Comparison of ENCODE assay signal across 10 cellular contexts in the genomic region with DNA sequence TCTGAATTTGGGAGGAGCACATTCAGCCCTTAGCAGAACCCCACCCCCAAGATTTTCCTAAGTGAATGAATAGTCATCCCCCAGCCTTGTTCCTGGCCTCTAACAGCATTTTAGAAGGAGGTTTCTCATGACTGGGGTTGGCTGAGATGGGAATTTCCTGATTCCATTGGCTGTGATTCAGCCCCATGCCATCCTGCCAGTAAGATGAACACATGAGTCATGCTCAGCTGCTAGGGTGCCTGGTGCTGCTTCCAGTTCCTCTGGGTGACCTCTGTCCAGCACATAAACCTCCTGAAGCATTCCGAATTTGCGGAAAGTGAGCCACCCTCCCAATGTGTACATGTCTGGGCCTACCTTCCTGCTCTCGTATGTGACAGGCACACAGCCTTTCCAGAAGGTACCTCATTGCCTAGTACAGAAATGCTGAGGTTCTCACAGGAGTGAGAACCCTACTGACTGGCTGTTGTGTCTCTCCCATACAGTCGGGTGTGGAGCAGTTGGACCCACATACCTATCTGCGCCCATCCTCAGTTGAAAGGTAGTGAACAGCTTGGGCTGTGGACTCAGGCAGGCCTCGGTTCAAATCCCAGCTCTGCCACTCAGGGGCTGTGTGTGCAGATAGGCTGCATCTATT.
DNase-seq lines count a peak whose midpoint lies in the region; ATAC-seq and TF ChIP-seq lines count a peak whose summit lies in the region.
"Had no signal": no experiment of that assay in that cellular context is flagged by ENCODE, and none has a peak within 500 bp of the region (broad histone marks: within the 10 kb centered on the region; RNA-seq: fewer than 3 reads in every experiment).

No MANE protein-coding gene starts in this region.

- peak; percentile 11 for DNase-seq in DMS 273 (lab: John Stamatoyannopoulos, UW; ENCODE audit: unreplicated experiment)
- DNase-seq in DMS 273 treated with DMSO at 0.1 percent for 48 hours (lab: John Stamatoyannopoulos, UW), result no peak
- DNase-seq in astrocyte of the hippocampus (ENCODE audit: low read depth, low spot score), result peak; percentile 98
- peak in 1 of 3 donors; percentile 30 for DNase-seq in right cardiac atrium
- peak; percentile 97 for DNase-seq in superior temporal gyrus (ENCODE audit: extremely low spot score)
- DNase-seq in AML-193 (lab: John Stamatoyannopoulos, UW), result no peak
- no peak for DNase-seq in NCI-H345 (lab: John Stamatoyannopoulos, UW)
- no peak for DNase-seq in transverse colon

- H3K36me3 ChIP-seq in transverse colon, result no peaks in the 10 kb centered on the region

- no peak for TF ChIP-seq POLR2A in transverse colon (IDR thresholded peaks at IDR 0.05)

- H3K9me3 ChIP-seq in right cardiac atrium (ENCODE audit: control insufficient read depth, low read length) (no peaks in the 10 kb centered on the region), transverse colon (no peaks in the 10 kb centered on the region)

- no peak for TF ChIP-seq CTCF in transverse colon (IDR thresholded peaks at IDR 0.05)

- H3K4me3 ChIP-seq in right cardiac atrium (ENCODE audit: low read length) (no peak overlapping the region), transverse colon (no peak overlapping the region)
- H3K4me3 ChIP-seq: SK-N-MC had no signal

- H3K27ac ChIP-seq in right cardiac atrium (ENCODE audit: low read length) (peak overlapping the region; percentile 15), transverse colon (no peak overlapping the region)
- H3K27ac ChIP-seq: 22Rv1, SK-N-MC had no signal

- no peaks in the 10 kb centered on the region for H3K27me3 ChIP-seq in right cardiac atrium (ENCODE audit: control insufficient read depth, insufficient read depth)
- H3K27me3 ChIP-seq in transverse colon, result no peaks in the 10 kb centered on the region

- in situ Hi-C loops in transverse colon (cut with MboI; ENCODE audit: low pct_ligation_motif_present in 1 of 4, low pct_unique_long_range_greater_than_20kb in 1 of 4, low sequenced_read_pairs in 3 of 4), result no loop called here

- no peak for TF ChIP-seq EP300 in transverse colon (IDR thresholded peaks at IDR 0.05; ENCODE audit: low read depth)

- H3K4me1 ChIP-seq in right cardiac atrium (ENCODE audit: control insufficient read depth, insufficient read depth, low read length), result peaks cover 2% of the 10 kb centered on the region
- no peaks in the 10 kb centered on the region for H3K4me1 ChIP-seq in transverse colon

- intact Hi-C loops in right cardiac atrium (cut with DNase I), result no loop called here
- intact Hi-C loops in transverse colon (cut with DNase I; ENCODE audit: low total_unique reads), result no loop called here

- ATAC-seq in right cardiac atrium, result peak; percentile 68 to 88

- 81% methylated on average over 6 of the region's 6 CpGs for WGBS in right cardiac atrium
- WGBS in transverse colon (ENCODE audit: low coverage in 1 of 2), 2 donors, result 79% methylated on average over 6 of the region's 6 CpGs; no CpG with 5 or more reads in 1 of the 2 donors

Comparison
In these comparisons a context has a peak if more than half of its experiments do, and no peak if none do; other contexts are left out.
1. DNase-seq: peak in DMS 273 (single experiment), astrocyte of the hippocampus (single experiment) and superior temporal gyrus (single experiment); none in DMS 273 treated with DMSO at 0.1 percent for 48 hours (single experiment), AML-193 (0 of 2), NCI-H345 (single experiment) and transverse colon (single experiment).